8 cellular contexts compared by ENCODE assay signal in the genomic region with DNA sequence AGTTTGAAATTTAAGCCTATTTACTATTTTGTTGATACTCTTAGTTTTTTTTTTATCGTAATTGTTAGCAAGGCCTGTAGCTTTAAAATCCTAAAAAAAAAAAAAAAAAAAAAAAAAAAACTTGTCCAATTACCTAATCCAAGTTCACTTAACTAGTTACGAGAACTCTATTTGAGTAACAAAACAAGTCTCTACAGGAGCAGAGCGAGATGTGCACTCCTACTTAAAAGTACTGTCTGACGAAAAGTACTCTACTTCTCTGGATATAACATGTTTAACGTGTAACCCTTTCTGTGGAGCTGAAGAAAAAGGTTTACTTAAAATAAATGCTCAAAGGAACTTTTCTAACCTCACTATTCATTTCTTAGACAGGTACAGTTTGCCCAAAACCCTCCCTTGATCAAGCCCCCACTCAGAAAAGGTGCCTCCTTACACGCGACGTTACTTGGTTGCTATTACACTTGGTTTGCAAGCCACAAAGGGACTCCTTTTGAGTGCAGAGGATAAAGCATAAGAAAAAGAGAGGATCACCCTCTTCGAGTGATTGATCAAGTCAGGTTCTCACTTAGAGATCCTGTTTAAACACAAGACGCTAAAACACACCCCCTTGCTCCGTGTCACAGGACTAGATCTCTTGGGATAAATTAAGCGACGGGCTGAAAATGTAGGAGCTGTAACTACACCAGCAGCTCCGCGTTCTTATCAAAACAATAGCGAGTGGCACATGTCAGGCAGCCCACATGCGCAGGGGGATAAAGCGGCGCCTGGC. TPM values are rescaled to one million over a fixed set of nuclear protein-coding genes. Genes with fewer than 3 reads are reported as not detected.
A peak's percentile ranks its signal among the peaks of the same experiment; 100 is the strongest.
DNase-seq lines count a peak whose midpoint lies in the region; ATAC-seq, FAIRE-seq and TF ChIP-seq lines count a peak whose summit lies in the region.

No MANE protein-coding gene starts in this region.

- no peaks in the 10 kb centered on the region for H3K9me3 ChIP-seq in CD4-positive, alpha-beta memory T cell (ENCODE audit: control insufficient read depth in 1 of 2, low read length in 2 of 2)
- H3K9me3 ChIP-seq in SK-N-MC (ENCODE audit: low read depth, low read length): no peaks in the 10 kb centered on the region
- H3K9me3 ChIP-seq in neural progenitor cell (ENCODE audit: low read depth): no peaks in the 10 kb centered on the region

- peak overlapping the region; percentile 93 for H3K9ac ChIP-seq in SK-N-MC (ENCODE audit: insufficient read length)
- H3K9ac ChIP-seq in neural progenitor cell: no peak overlapping the region

- peak in 2 of 5 donors; percentile 41 to 46 for DNase-seq in CD4-positive, alpha-beta memory T cell
- DNase-seq in SK-N-MC (ENCODE audit: low read depth, low spot score) (peak; percentile 48), epithelial cell of esophagus (ENCODE audit: low read depth) (peak; percentile 88), neural progenitor cell (ENCODE audit: low spot score) (peak; percentile 5), RCC 7860 (ENCODE audit: low spot score) (no peak)
- no peak for DNase-seq in NK-92 treated with Interleukin-12 subunit alpha and Interleukin-12 subunit beta, amount 100 ng/mL, for 24 hours (lab: John Stamatoyannopoulos, UW)

- peaks cover 32% of the 10 kb centered on the region for H3F3A ChIP-seq in neural progenitor cell (ENCODE audit: low read depth)

- H3K36me3 ChIP-seq in CD4-positive, alpha-beta memory T cell (ENCODE audit: insufficient read depth, low read length): peaks cover 8% of the 10 kb centered on the region
- H3K36me3 ChIP-seq in SK-N-MC (ENCODE audit: insufficient read depth, low read length) (peaks cover 38% of the 10 kb centered on the region), neural progenitor cell (no peaks in the 10 kb centered on the region)

- peak overlapping the region; percentile 100 for H3K27ac ChIP-seq in CD4-positive, alpha-beta memory T cell (ENCODE audit: low read depth, low read length)
- H3K27ac ChIP-seq in SK-N-MC (peak overlapping the region; percentile 80), neural progenitor cell (no peak overlapping the region)

- H3K36me3 Mint-ChIP-seq in CD4-positive, alpha-beta memory T cell: peaks cover 4 to 37% of the 10 kb centered on the region in 2 donors
- peaks cover 13% of the 10 kb centered on the region for H3K36me3 Mint-ChIP-seq in neural progenitor cell

- TF ChIP-seq CTCF in epithelial cell of esophagus (IDR thresholded peaks at IDR 0.05; ENCODE audit: insufficient read depth, low read depth, low read length, missing control alignments): no peak
- no peak for TF ChIP-seq CTCF in neural progenitor cell (IDR thresholded peaks at IDR 0.05)

- H3K27me3 ChIP-seq in CD4-positive, alpha-beta memory T cell (ENCODE audit: insufficient read depth, low read length): no peaks in the 10 kb centered on the region
- H3K27me3 ChIP-seq in neural progenitor cell: peaks cover 55% of the 10 kb centered on the region

- H3K27ac Mint-ChIP-seq in CD4-positive, alpha-beta memory T cell: peak overlapping the region; percentile 95 to 100 (median 97)
- H3K27ac Mint-ChIP-seq in neural progenitor cell: peak overlapping the region; percentile 54

- ATAC-seq in GM18870 (IDR thresholded peaks at IDR 0.05; ENCODE audit: unreplicated experiment): peak; percentile 12
- peak; percentile 1 for ATAC-seq in HG03457 (IDR thresholded peaks at IDR 0.05; ENCODE audit: unreplicated experiment)

- no peaks in the 10 kb centered on the region for H3K79me2 ChIP-seq in neural progenitor cell (ENCODE audit: low read depth)

- intact Hi-C loops in CD4-positive, alpha-beta memory T cell (cut with micrococcal nuclease): loop anchor here (1.0 to 10.0 kb wide), 7 partner anchors 16 to 530 kb away; partner anchors contain the start of genes FAM177A1, PPP2R3C, PRORP and SRP54

- peaks cover 29 to 68% (median 50%) of the 10 kb centered on the region in 4 donors for H3K4me1 Mint-ChIP-seq in CD4-positive, alpha-beta memory T cell
- peaks cover 24% of the 10 kb centered on the region for H3K4me1 Mint-ChIP-seq in neural progenitor cell

- H3K4me3 ChIP-seq in CD4-positive, alpha-beta memory T cell (ENCODE audit: low read length in 2 of 2): peak overlapping the region; percentile 64 to 79
- H3K4me3 ChIP-seq in SK-N-MC: peak overlapping the region; percentile 86
- H3K4me3 ChIP-seq in epithelial cell of esophagus (ENCODE audit: low read length): peak overlapping the region; percentile 68
- peak overlapping the region; percentile 89 for H3K4me3 ChIP-seq in neural progenitor cell

- H3K4me3 Mint-ChIP-seq in CD4-positive, alpha-beta memory T cell: peak overlapping the region; percentile 90 to 98 (median 96)
- peak overlapping the region; percentile 89 for H3K4me3 Mint-ChIP-seq in neural progenitor cell

- CTCF ChIA-PET in CD4-positive, alpha-beta memory T cell (lab: Charles Lee; ENCODE audit: partially characterized antibody): interaction anchor here (0.6 to 1.9 kb wide), 5 partner anchors 42 to 190 kb away, joined by 3 to 9 read pairs (median 5); partner anchors contain the start of genes FAM177A1 and SRP54

- peaks cover 38% of the 10 kb centered on the region for H4K20me1 ChIP-seq in neural progenitor cell (ENCODE audit: low read depth)

- POLR2A ChIA-PET in CD4-positive, alpha-beta memory T cell (lab: Charles Lee; ENCODE audit: partially characterized antibody): interaction anchor here (0.7 to 3.7 kb wide), 17 partner anchors 8 to 531 kb away, joined by 3 to 128 read pairs (median 5); partner anchors contain the start of genes FAM177A1, NFKBIA, PRORP and SRP54

- peaks cover 53% of the 10 kb centered on the region for H3K4me1 ChIP-seq in CD4-positive, alpha-beta memory T cell (ENCODE audit: insufficient read depth, low read length)
- H3K4me1 ChIP-seq in neural progenitor cell: peaks cover 5% of the 10 kb centered on the region

- H3K27me3 Mint-ChIP-seq in CD4-positive, alpha-beta memory T cell: no peaks in the 10 kb centered on the region
- H3K27me3 Mint-ChIP-seq in neural progenitor cell (ENCODE audit: insufficient read depth, low read depth): peaks cover 11% of the 10 kb centered on the region

- peak overlapping the region; percentile 98 for H2AFZ ChIP-seq in neural progenitor cell (replicated peaks)

- H3K9me3 Mint-ChIP-seq in CD4-positive, alpha-beta memory T cell: no peaks in the 10 kb centered on the region
- no peaks in the 10 kb centered on the region for H3K9me3 Mint-ChIP-seq in neural progenitor cell

- no peak for FAIRE-seq in RCC 7860 (lab: Jason Lieb, UNC)

- peak overlapping the region; percentile 94 for H3K4me2 ChIP-seq in neural progenitor cell

RNA-seq across cellular contexts. Expression of gene BAZ1A, which starts 2.2 kb away (rescaled TPM):
- total RNA-seq in CD4-positive, alpha-beta memory T cell: 10 to 100 TPM; 54.1 to 56.4 TPM
- 10 to 100 TPM in 1 of 2 donors, 1 to 10 TPM in 1; 5.6 to 16.4 TPM for polyA plus RNA-seq in CD4-positive, alpha-beta memory T cell
- total RNA-seq in neural progenitor cell (ENCODE audit: low replicate concordance): 8.5 and 11.5 TPM in 2 replicates

Comparison
In these comparisons a context has a peak if more than half of its experiments do, and no peak if none do; other contexts are left out.
1. DNase-seq: peak in SK-N-MC (single experiment), epithelial cell of esophagus (single experiment) and neural progenitor cell (single experiment); none in RCC 7860 (single experiment) and NK-92 treated with Interleukin-12 subunit alpha and Interleukin-12 subunit beta, amount 100 ng/mL, for 24 hours (single experiment).
2. Peak in every context shown above with its lines, with median percentiles within 50 percentile points of each other: H3K4me3 ChIP-seq.